Comparison of ENCODE assay signal across 31 cellular contexts in the genomic region with DNA sequence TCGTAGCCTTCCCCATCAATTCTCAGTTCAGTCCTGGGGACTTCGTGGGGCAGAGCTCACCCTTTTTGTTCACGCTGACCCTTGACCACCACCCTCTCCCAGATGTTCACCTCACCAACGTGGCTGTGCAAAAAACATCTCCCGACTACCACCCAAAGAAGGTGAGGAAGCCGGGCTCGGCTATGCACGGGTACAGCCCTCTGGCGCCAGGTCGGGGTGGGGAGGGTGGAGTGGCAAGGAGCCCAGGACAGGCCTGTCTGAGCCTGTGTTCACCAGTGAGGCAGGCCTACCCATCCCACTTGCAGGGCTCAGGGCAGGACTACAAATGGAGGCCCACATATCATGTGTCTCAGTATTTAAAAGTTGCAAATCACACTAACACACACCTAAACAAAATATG. TPM values are rescaled to one million over a fixed set of nuclear protein-coding genes. Genes with fewer than 3 reads are reported as not detected.
"Had no signal": no experiment of that assay in that cellular context is flagged by ENCODE, and none has a peak within 500 bp of the region (broad histone marks: within the 10 kb centered on the region; RNA-seq: fewer than 3 reads in every experiment).

No MANE protein-coding gene starts in this region.

- FAIRE-seq: K562 had no signal

- H3K36me3 ChIP-seq: brain microvascular endothelial cell, Peyer's patch, WERI-Rb-1 had no signal

- H3K27me3 ChIP-seq: Peyer's patch had no signal

- H3K4me1 ChIP-seq: Peyer's patch had no signal

- H3K9me3 ChIP-seq: Peyer's patch had no signal

- H3K4me3 ChIP-seq: K562, Peyer's patch had no signal

- DNase-seq: activated CD4-positive, alpha-beta memory T cell treated with anti-CD3 and anti-CD28 coated beads, Interleukin-2, amount 10 ng/mL, durations not matched to agents 7 days and 5 days; activated CD4-positive, alpha-beta T cell treated with anti-CD3 and anti-CD28 coated beads for 1 hour; activated CD4-positive, alpha-beta T cell treated with anti-CD3 and anti-CD28 coated beads for 48 hours; activated CD4-positive, CD25-positive, alpha-beta regulatory T cell; activated CD8-positive, alpha-beta memory T cell treated with anti-CD3 and anti-CD28 coated beads for 24 hours; activated CD8-positive, alpha-beta memory T cell treated with anti-CD3 and anti-CD28 coated beads, Interleukin-2, amount 10 ng/mL, durations not matched to agents 7 days and 5 days; activated CD8-positive, alpha-beta memory T cell treated with anti-CD3 and anti-CD28 coated beads, Interleukin-2, amount 50 U/mL, for 48 hours; activated effector memory CD4-positive, alpha-beta T cell treated with Interleukin-2 at 50 U/mL for 16 hours; activated naive CD4-positive, alpha-beta T cell treated with anti-CD3 and anti-CD28 coated beads, Interleukin-2, amount 10 ng/mL, durations not matched to agents 7 days and 5 days; activated naive CD8-positive, alpha-beta T cell treated with anti-CD3 and anti-CD28 coated beads, Interleukin-2, amount 50 U/mL, for 24 hours; activated T-cell treated with anti-CD3 and anti-CD28 coated beads, Interleukin-2, amount 50 U/mL, for 48 hours; brain microvascular endothelial cell; NCI-H1105; NCI-H1417 treated with DMSO at 0.1 percent for 48 hours; NCI-H187 treated with DMSO at 0.1 percent for 48 hours; NCI-H2081; NCI-H345; NCI-H524 treated with DMSO at 0.1 percent for 48 hours; PC-3; Peyer's patch; Right ventricle myocardium superior; RPMI8226; SW 1271; T-helper 1 cell; T-helper 2 cell; T-helper 9 cell; WERI-Rb-1 had no signal

- H3K27ac ChIP-seq: brain microvascular endothelial cell, Peyer's patch, WERI-Rb-1 had no signal

- ATAC-seq: activated CD8-positive, alpha-beta memory T cell treated with anti-CD3 and anti-CD28 coated beads, Interleukin-2, amount 10 ng/mL, durations not matched to agents 7 days and 5 days; activated naive CD8-positive, alpha-beta T cell treated with anti-CD3 and anti-CD28 coated beads, Interleukin-2, amount 50 U/mL, for 24 hours; PC-3 had no signal

RNA-seq across cellular contexts. Expression of a gene that starts 34.3 kb away (rescaled TPM):
- total RNA-seq: activated CD4-positive, alpha-beta memory T cell treated with anti-CD3 and anti-CD28 coated beads, Interleukin-2, amount 10 ng/mL, durations not matched to agents 7 days and 5 days; activated CD8-positive, alpha-beta memory T cell treated with anti-CD3 and anti-CD28 coated beads, Interleukin-2, amount 10 ng/mL, durations not matched to agents 7 days and 5 days; aorta; cardiac septum; NCI-H460; PC-3; Right ventricle myocardium superior had no signal
- polyA plus RNA-seq: K562 had no signal
